16 cellular contexts compared by ENCODE assay signal in genomic region chr10:14801693-14802092, GRCh38. TPM values are rescaled to one million over a fixed set of nuclear protein-coding genes. Genes with fewer than 3 reads are reported as not detected.
DNase-seq lines count a peak whose midpoint lies in the region; ATAC-seq and TF ChIP-seq lines count a peak whose summit lies in the region.
"Had no signal": no experiment of that assay in that cellular context is flagged by ENCODE, and none has a peak within 500 bp of the region (broad histone marks: within the 10 kb centered on the region; RNA-seq: fewer than 3 reads in every experiment).

No MANE protein-coding gene starts in this region.

- CTCF ChIA-PET in HCT116 (lab: Charles Lee) (interaction anchor here (1.0 to 1.1 kb wide), 2 partner anchors 22 to 36 kb away, joined by 3 read pairs; partner anchors contain the start of genes CDNF, HSPA14 and MSANTD7), WTC11 (lab: Charles Lee) (interaction anchor here (1.3 kb wide), 1 partner anchor 264 kb away, joined by 3 read pairs; no protein-coding TSS in a partner anchor)

- no peaks in the 10 kb centered on the region for H3K27me3 Mint-ChIP-seq in WTC11 (ENCODE audit: low read depth)

- H2AFZ ChIP-seq in HCT116 (ENCODE audit: low read depth, low read length, poor library complexity, severe bottlenecking) = no peak overlapping the region

- H3K9ac ChIP-seq in BLaER1 = no peak overlapping the region
- no peak overlapping the region for H3K9ac ChIP-seq in HCT116 (ENCODE audit: low read length)

- no peak for TF ChIP-seq POLR2A in HCT116 (IDR thresholded peaks at IDR 0.05; ENCODE audit: borderline replicate concordance, extremely low read depth, insufficient read depth, insufficient read length)

- no peaks in the 10 kb centered on the region for H3K36me3 Mint-ChIP-seq in WTC11

- no peaks in the 10 kb centered on the region for H3K9me3 ChIP-seq in BLaER1
- H3K9me3 ChIP-seq in HCT116 (ENCODE audit: control insufficient read depth in 1 of 2, insufficient read depth in 1 of 2, low read depth in 1 of 2, low read length in 2 of 2) = no peaks in the 10 kb centered on the region
- H3K9me3 ChIP-seq: prostate gland had no signal

- no peaks in the 10 kb centered on the region for H3K36me3 ChIP-seq in BLaER1
- no peaks in the 10 kb centered on the region for H3K36me3 ChIP-seq in HCT116 (ENCODE audit: control insufficient read depth in 1 of 2, insufficient read depth in 2 of 2, low read length in 2 of 2)
- H3K36me3 ChIP-seq in kidney epithelial cell (ENCODE audit: control insufficient read depth, insufficient read depth, low read length) = no peaks in the 10 kb centered on the region
- H3K36me3 ChIP-seq: prostate gland had no signal

- H3K9me2 ChIP-seq in HCT116 (ENCODE audit: insufficient read depth) = no peaks in the 10 kb centered on the region

- H3K4me2 ChIP-seq in BLaER1 (peak overlapping the region; percentile 51), HCT116 (ENCODE audit: low read length) (no peak overlapping the region)

- ATAC-seq in HCT116 (peak; percentile 72), WTC11 (peak; percentile 74), GM18517 (IDR thresholded peaks at IDR 0.05; ENCODE audit: unreplicated experiment) (no peak), GM21576 (IDR thresholded peaks at IDR 0.05; ENCODE audit: unreplicated experiment) (no peak)
- ATAC-seq: activated T-cell treated with anti-CD3 and anti-CD28 coated beads, Interleukin-2, amount 50 U/mL, for 4 hours had no signal

- no peaks in the 10 kb centered on the region for H3K4me1 Mint-ChIP-seq in WTC11

- POLR2A ChIA-PET in HCT116 (lab: Charles Lee) (no interaction called here), WTC11 (lab: Charles Lee) (interaction anchor here (0.6 kb wide), 2 partner anchors 101 to 1044 kb away, joined by 5 to 7 read pairs; no protein-coding TSS in a partner anchor)

- peak in 2 of 3 experiments; percentile 21 to 22; a peak in 2 of 6 replicates for TF ChIP-seq CTCF in HCT116 (IDR thresholded peaks at IDR 0.05 in 2 of 3, conservative IDR thresholded peaks at IDR 0.05 in 1 of 3; ENCODE audit: borderline replicate concordance in 1 of 3, insufficient read depth in 1 of 3, low read depth in 2 of 3, low read length in 2 of 3)
- no peak for TF ChIP-seq CTCF in WTC11 (IDR thresholded peaks at IDR 0.05)
- peak; percentile 19 for TF ChIP-seq CTCF in kidney epithelial cell (IDR thresholded peaks at IDR 0.05; ENCODE audit: insufficient read depth, low read length, poor library complexity, severe bottlenecking)

- H3K27ac ChIP-seq in BLaER1 (no peak overlapping the region), HCT116 (ENCODE audit: low read depth, low read length) (no peak overlapping the region)
- H3K27ac ChIP-seq: prostate gland had no signal

- intact Hi-C loops in HCT116 (cut with micrococcal nuclease) = no loop called here

- RAD21 ChIA-PET in HCT116 (lab: Charles Lee; ENCODE audit: low non-redundant PET in 1 of 2, low total read pairs in 2 of 2, uncharacterized antibody in 2 of 2, unreplicated experiment in 2 of 2) = no interaction called here

- H3K4me3 ChIP-seq in BLaER1 = no peak overlapping the region
- no peak overlapping the region for H3K4me3 ChIP-seq in HCT116 (replicated peaks in 1 of 2; ENCODE audit: low read depth in 1 of 2, low read length in 2 of 2)
- no peak overlapping the region for H3K4me3 ChIP-seq in kidney epithelial cell (ENCODE audit: low read depth, low read length)
- H3K4me3 ChIP-seq: prostate gland had no signal

- no peak for DNase-seq in HCT116 (ENCODE audit: low read depth, low spot score)
- DNase-seq in WTC11 (ENCODE audit: low spot score) = peak; percentile 21
- no peak for DNase-seq in kidney epithelial cell (ENCODE audit: low read depth)
- no peak for DNase-seq in GOT3 (lab: John Stamatoyannopoulos, UW)
- DNase-seq in NCI-H1436 (lab: John Stamatoyannopoulos, UW) = no peak
- DNase-seq: activated CD4-positive, alpha-beta T cell treated with anti-CD3 and anti-CD28 coated beads, Interleukin-2, amount 50 U/mL, for 1 hour; activated T-cell treated with anti-CD3 and anti-CD28 coated beads, Interleukin-2, amount 50 U/mL, for 4 hours; caudate nucleus; left cardiac atrium; NCI-H1105; NCI-H524 had no signal

- peak; percentile 38 for TF ChIP-seq RAD21 in HCT116 (IDR thresholded peaks at IDR 0.05; ENCODE audit: low read depth)

- H3K9me3 Mint-ChIP-seq in WTC11 = 0 out of 2 replicates have a peak, but pooled peaks cover 4% of the 10 kb centered on the region
- H3K9me3 Mint-ChIP-seq: activated T-cell treated with anti-CD3 and anti-CD28 coated beads, Interleukin-2, amount 50 U/mL, for 4 hours; IgD-negative memory B cell had no signal

- H3K4me1 ChIP-seq in BLaER1 = peaks cover 33% of the 10 kb centered on the region
- no peaks in the 10 kb centered on the region for H3K4me1 ChIP-seq in HCT116 (ENCODE audit: control insufficient read depth in 1 of 2, insufficient read depth in 2 of 2, low read length in 2 of 2)
- H3K4me1 ChIP-seq: prostate gland had no signal

- no peak overlapping the region for H3K4me3 Mint-ChIP-seq in WTC11
- H3K4me3 Mint-ChIP-seq: activated T-cell treated with anti-CD3 and anti-CD28 coated beads, Interleukin-2, amount 50 U/mL, for 4 hours had no signal

- no peaks in the 10 kb centered on the region for H3K79me2 ChIP-seq in HCT116 (ENCODE audit: insufficient read depth, low read length)

- H3K27ac Mint-ChIP-seq in WTC11 = no peak overlapping the region
- H3K27ac Mint-ChIP-seq: IgD-negative memory B cell had no signal

- BruUV-seq in HCT116 (replicated peaks; lab: Mats Ljungman, UMichigan) = no TSS peak

- H4K20me1 ChIP-seq in BLaER1 = no peaks in the 10 kb centered on the region
- H4K20me1 ChIP-seq in HCT116 (ENCODE audit: insufficient read depth) = no peaks in the 10 kb centered on the region

- H3K27me3 ChIP-seq in BLaER1 = no peaks in the 10 kb centered on the region
- H3K27me3 ChIP-seq in HCT116 (ENCODE audit: insufficient read depth, low read length) = no peaks in the 10 kb centered on the region
- no peaks in the 10 kb centered on the region for H3K27me3 ChIP-seq in kidney epithelial cell (ENCODE audit: control insufficient read depth, insufficient read depth, low read length)

TF ChIP-seq in HCT116, 20 proteins besides CTCF, POLR2A, EP300 and RAD21 (continues in another document):
- TF ChIP-seq EGR1 (IDR thresholded peaks at IDR 0.05; ENCODE audit: low read depth) (no peak), SRF (IDR thresholded peaks at IDR 0.05; ENCODE audit: low read depth) (no peak), CBX3 (IDR thresholded peaks at IDR 0.05; ENCODE audit: low read depth) (no peak), MAX (IDR thresholded peaks at IDR 0.05) (no peak), EZH2phosphoT487 (IDR thresholded peaks at IDR 0.05; ENCODE audit: borderline replicate concordance) (no peak), ELF1 (IDR thresholded peaks at IDR 0.05; ENCODE audit: borderline replicate concordance, low read depth) (no peak), ZNF274 (IDR thresholded peaks at IDR 0.05; ENCODE audit: low read depth, low read length) (no peak), EZH2 (IDR thresholded peaks at IDR 0.05) (no peak), SIN3A (IDR thresholded peaks at IDR 0.05; ENCODE audit: low read depth) (no peak), SP1 (IDR thresholded peaks at IDR 0.05; ENCODE audit: low read depth) (no peak), ZFX (IDR thresholded peaks at IDR 0.05) (no peak), YY1 (IDR thresholded peaks at IDR 0.05; ENCODE audit: extremely low read depth, insufficient replicate concordance, low read depth, low read length) (no peak), POLR2AphosphoS5 (IDR thresholded peaks at IDR 0.05; ENCODE audit: low read depth, low read length) (no peak), CEBPB (IDR thresholded peaks at IDR 0.05; ENCODE audit: low read depth) (no peak)

TF ChIP-seq in WTC11, 78 proteins besides CTCF, POLR2A, EP300 and RAD21 (continues in another document):
- TF ChIP-seq SOX15 (CRISPR knock-in tag; IDR thresholded peaks at IDR 0.05) = no peak
- no peak for TF ChIP-seq CREB1 (CRISPR knock-in tag; IDR thresholded peaks at IDR 0.05)
- no peak for TF ChIP-seq FOXK1 (CRISPR knock-in tag; IDR thresholded peaks at IDR 0.05)
- no peak for TF ChIP-seq CBFB (CRISPR knock-in tag; IDR thresholded peaks at IDR 0.05; ENCODE audit: low read depth)
- TF ChIP-seq ZNF512 (CRISPR knock-in tag; IDR thresholded peaks at IDR 0.05; ENCODE audit: borderline replicate concordance) = no peak
- TF ChIP-seq FOXP1 (CRISPR knock-in tag; IDR thresholded peaks at IDR 0.05; ENCODE audit: borderline replicate concordance) = no peak
- TF ChIP-seq ZBTB43 (CRISPR knock-in tag; IDR thresholded peaks at IDR 0.05) = no peak

RNA-seq across cellular contexts. Expression of gene FAM107B, which starts 27.0 kb away (rescaled TPM):
- 41.6 TPM for total RNA-seq in HCT116 (2021; ENCODE audit: unreplicated experiment)
- polyA plus RNA-seq in HCT116 (2012) = 14.6 and 19.8 TPM in 2 replicates
- 15.6 to 22.4 TPM (median 18.3 TPM) in 3 replicates for total RNA-seq in WTC11 (2021)
- 32.8 and 33.5 TPM in 2 replicates for total RNA-seq in kidney epithelial cell

RNA-seq across cellular contexts. Expression of gene CDNF, which starts 36.1 kb away (rescaled TPM):
- 1.1 TPM for total RNA-seq in HCT116 (2021; ENCODE audit: unreplicated experiment)
- 1.2 and 1.3 TPM in 2 replicates for polyA plus RNA-seq in HCT116 (2012)
- 0.27 to 1.4 TPM (median 0.41 TPM) in 3 replicates for total RNA-seq in WTC11 (2021)
- 1.9 TPM in 1 of 2 replicates, not detected in the other for total RNA-seq in kidney epithelial cell

RNA-seq across cellular contexts. Expression of gene HSPA14, which starts 36.4 kb away (rescaled TPM):
- 19.9 TPM for total RNA-seq in HCT116 (2021; ENCODE audit: unreplicated experiment)
- 7.8 and 9.6 TPM in 2 replicates for polyA plus RNA-seq in HCT116 (2012)
- 26.1 to 30.1 TPM (median 27.1 TPM) in 3 replicates for total RNA-seq in WTC11 (2021)
- 9.7 and 10.6 TPM in 2 replicates for total RNA-seq in kidney epithelial cell

RNA-seq across cellular contexts. Expression of gene MSANTD7, which starts 36.4 kb away (rescaled TPM):
- total RNA-seq in HCT116 (2021; ENCODE audit: unreplicated experiment) (14.3 TPM), WTC11 (2021) (13.9 to 14.6 TPM (median 14.3 TPM) in 3 replicates), kidney epithelial cell (12.0 and 13.4 TPM in 2 replicates)
- 7.1 and 7.7 TPM in 2 replicates for polyA plus RNA-seq in HCT116 (2012)

Comparison
In these comparisons a context has a peak if more than half of its experiments do, and no peak if none do; other contexts are left out.
1. ATAC-seq: peak in HCT116 (single experiment) and WTC11 (single experiment); none in GM18517 (single experiment) and GM21576 (single experiment).